In genomic region chr14:80982711-80983110, GRCh38 we compare ENCODE assay signal across 26 cellular contexts. TPM values are rescaled to one million over a fixed set of nuclear protein-coding genes. Genes with fewer than 3 reads are reported as not detected.
DNase-seq lines count a peak whose midpoint lies in the region; ATAC-seq, FAIRE-seq and TF ChIP-seq lines count a peak whose summit lies in the region.
"Had no signal": no experiment of that assay in that cellular context is flagged by ENCODE, and none has a peak within 500 bp of the region (broad histone marks: within the 10 kb centered on the region; RNA-seq: fewer than 3 reads in every experiment).

No MANE protein-coding gene starts in this region.

- no peaks in the 10 kb centered on the region for H3K79me1 ChIP-seq in mesendoderm (ENCODE audit: low read length)

- H3K4ac ChIP-seq in mesendoderm (ENCODE audit: low read depth, low read length) = no peak overlapping the region

- DNase-seq in AG08395 (ENCODE audit: low spot score) (peak; percentile 9), GM03348 (ENCODE audit: low spot score) (peak; percentile 3), astrocyte of the hippocampus (ENCODE audit: low read depth, low spot score) (peak; percentile 10), mesendoderm (peak; percentile 55), SKM-1 (lab: John Stamatoyannopoulos, UW; ENCODE audit: unreplicated experiment) (no peak), pancreas (no peak)
- DNase-seq: 8988T; BE2C; C1 segment of cervical spinal cord; CD4-positive, CD25-positive, alpha-beta regulatory T cell; CD8-positive, alpha-beta memory T cell; COR-L47; DMS 273 treated with DMSO at 0.1 percent for 48 hours; DMS53; GM23248 had no signal

- H3K9ac ChIP-seq in mesendoderm (ENCODE audit: low read length) = no peak overlapping the region
- H3K9ac ChIP-seq: GM23248 had no signal

- ATAC-seq in pancreas (no peak), HG02610 (IDR thresholded peaks at IDR 0.05; ENCODE audit: unreplicated experiment) (no peak), HG02763 (IDR thresholded peaks at IDR 0.05; ENCODE audit: unreplicated experiment) (no peak)

- FAIRE-seq in pancreas (lab: Jason Lieb, UNC) = no peak
- FAIRE-seq: G401.6, GM12892, GM18507 had no signal

- intact Hi-C loops in pancreas (cut with DNase I) = no loop called here

- no peak for TF ChIP-seq CTCF in pancreas (IDR thresholded peaks at IDR 0.05)

- WGBS in mesendoderm (ENCODE audit: extremely low coverage, insufficient coverage, low lambda C conversion rate) = no CpG with 5 or more reads among the region's 2 CpGs
- WGBS in pancreas, 2 donors = 61 to 62% methylated on average over 2 of the region's 2 CpGs

- H3K4me3 ChIP-seq in mesendoderm (ENCODE audit: low read length) (no peak overlapping the region), pancreas (no peak overlapping the region)
- H3K4me3 ChIP-seq: GM23248, HAP-1 had no signal

- H3K27ac ChIP-seq in mesendoderm (ENCODE audit: low read depth, low read length) (no peak overlapping the region), pancreas (no peak overlapping the region)
- H3K27ac ChIP-seq: GM23248, HL-60 had no signal

- H3K56ac ChIP-seq in mesendoderm (ENCODE audit: low read length) = no peak overlapping the region

- no peaks in the 10 kb centered on the region for H3K9me3 ChIP-seq in pancreas
- H3K9me3 ChIP-seq: BE2C, HAP-1 had no signal

- H4K5ac ChIP-seq in mesendoderm (ENCODE audit: low read length) = no peak overlapping the region

- no peak overlapping the region for H3K18ac ChIP-seq in mesendoderm (ENCODE audit: low read length)

- no peak overlapping the region for H3K4me2 ChIP-seq in mesendoderm (ENCODE audit: low read length)

- H2AK5ac ChIP-seq in mesendoderm (ENCODE audit: low read length) = no peak overlapping the region

- H3K27me3 ChIP-seq in mesendoderm (ENCODE audit: insufficient read depth, low read length, poor library complexity) = no peaks in the 10 kb centered on the region
- no peaks in the 10 kb centered on the region for H3K27me3 ChIP-seq in pancreas
- H3K27me3 ChIP-seq: BE2C had no signal

- H2BK5ac ChIP-seq in mesendoderm (ENCODE audit: low read length) = no peak overlapping the region

- H2BK120ac ChIP-seq in mesendoderm (ENCODE audit: low read depth, low read length) = no peak overlapping the region

- H4K8ac ChIP-seq in mesendoderm (ENCODE audit: low read depth, low read length) = no peak overlapping the region

- no peak overlapping the region for H2BK15ac ChIP-seq in mesendoderm (replicated peaks; ENCODE audit: low read depth)

- H3K23ac ChIP-seq in mesendoderm (ENCODE audit: low read length) = no peak overlapping the region

- no peaks in the 10 kb centered on the region for H3K36me3 ChIP-seq in mesendoderm (ENCODE audit: control insufficient read depth, insufficient read depth, low read length)
- no peaks in the 10 kb centered on the region for H3K36me3 ChIP-seq in pancreas
- H3K36me3 ChIP-seq: BE2C, HAP-1 had no signal

- H3K79me2 ChIP-seq in mesendoderm (ENCODE audit: control insufficient read depth, insufficient read depth, low read length) = no peaks in the 10 kb centered on the region

- no peaks in the 10 kb centered on the region for H3K4me1 ChIP-seq in mesendoderm (ENCODE audit: control insufficient read depth, low read depth, low read length)
- H3K4me1 ChIP-seq in pancreas = no peaks in the 10 kb centered on the region
- H3K4me1 ChIP-seq: HAP-1 had no signal

RNA-seq across cellular contexts. Expression of gene TSHR, which starts 27.3 kb away (rescaled TPM):
- polyA plus RNA-seq in mesendoderm (2013, experiment 1 of 2) = not detected
- not detected for polyA plus RNA-seq in mesendoderm (2013, experiment 2 of 2)
- under 1 TPM in 2 of 6 donors, not detected in 4; 0.22 to 0.41 TPM for total RNA-seq in pancreas
- under 1 TPM; 0.28 to 0.30 TPM for polyA plus RNA-seq in pancreas
- total RNA-seq: A673; CD8-positive, alpha-beta memory T cell; GM23248; H4; HT1080 had no signal
- polyA plus RNA-seq: AG04450; CD8-positive, alpha-beta memory T cell; GM23248 had no signal

RNA-seq across cellular contexts. Expression of gene CEP128, which starts 41.2 kb away (rescaled TPM):
- 5.2 TPM for polyA plus RNA-seq in mesendoderm (2013, experiment 1 of 2)
- polyA plus RNA-seq in mesendoderm (2013, experiment 2 of 2) = 5.5 TPM
- 1 to 10 TPM in 5 of 6 donors, under 1 TPM in 1; 0.92 to 2.8 (median 2.4) TPM for total RNA-seq in pancreas
- polyA plus RNA-seq in pancreas = 1 to 10 TPM; 1.1 to 1.7 TPM

Comparison
In these comparisons a context has a peak if more than half of its experiments do, and no peak if none do; other contexts are left out.
1. DNase-seq: peak in AG08395 (single experiment), GM03348 (single experiment), astrocyte of the hippocampus (single experiment) and mesendoderm (single experiment); none in SKM-1 (single experiment) and pancreas (0 of 6).